Comparison of ENCODE assay signal across 17 cellular contexts in genomic region chr2:207224814-207225482, GRCh38. TPM values are rescaled to one million over a fixed set of nuclear protein-coding genes. Genes with fewer than 3 reads are reported as not detected.
DNase-seq lines count a peak whose midpoint lies in the region; TF ChIP-seq lines count a peak whose summit lies in the region.
"Had no signal": no experiment of that assay in that cellular context is flagged by ENCODE, and none has a peak within 500 bp of the region (broad histone marks: within the 10 kb centered on the region; RNA-seq: fewer than 3 reads in every experiment).

No MANE protein-coding gene starts in this region.

- intact Hi-C loops in esophagus squamous epithelium (cut with DNase I), result no loop called here

- H3K27ac Mint-ChIP-seq in T-helper 1 cell treated with Interleukin-12 subunit alpha and Interleukin-12 subunit beta and Interleukin-4 antibody, amounts not matched to agents 30 μg/mL and 1 μg/mL, for 36 hours, result peak overlapping the region; percentile 64
- peak overlapping the region; percentile 96 for H3K27ac Mint-ChIP-seq in activated T-cell treated with anti-CD3 and anti-CD28 coated beads, Interleukin-2, amount 50 U/mL, for 24 hours

- peaks cover 41% of the 10 kb centered on the region for H3K4me1 Mint-ChIP-seq in T-helper 1 cell treated with Interleukin-12 subunit alpha and Interleukin-12 subunit beta and Interleukin-4 antibody, amounts not matched to agents 30 μg/mL and 1 μg/mL, for 36 hours (ENCODE audit: low read depth)
- peaks cover 52% of the 10 kb centered on the region for H3K4me1 Mint-ChIP-seq in activated T-cell treated with anti-CD3 and anti-CD28 coated beads, Interleukin-2, amount 50 U/mL, for 24 hours (ENCODE audit: low read depth)

- H3K4me3 Mint-ChIP-seq in T-helper 1 cell treated with Interleukin-12 subunit alpha and Interleukin-12 subunit beta and Interleukin-4 antibody, amounts not matched to agents 30 μg/mL and 1 μg/mL, for 36 hours, result no peak overlapping the region
- peak overlapping the region; percentile 49 for H3K4me3 Mint-ChIP-seq in activated T-cell treated with anti-CD3 and anti-CD28 coated beads, Interleukin-2, amount 50 U/mL, for 24 hours
- H3K4me3 Mint-ChIP-seq: central memory CD8-positive, alpha-beta T cell had no signal

- H3K27ac ChIP-seq in esophagus squamous epithelium, result no peak overlapping the region
- H3K27ac ChIP-seq: 22Rv1, C4-2B, ovary had no signal

- DNase-seq in T-helper 1 cell (no peak), left kidney (ENCODE audit: low read depth, low spot score) (peak; percentile 55), esophagus squamous epithelium (lab: John Stamatoyannopoulos, UW) (no peak), SIG-M5 treated with dmso at 0.1 percent for 504 hours (lab: John Stamatoyannopoulos, UW; ENCODE audit: unreplicated experiment) (no peak), HAP-1 (ENCODE audit: low spot score in 2 of 2) (no peak)
- DNase-seq in activated T-cell treated with anti-CD3 and anti-CD28 coated beads, Interleukin-2, amount 50 U/mL, for 24 hours, result peak; percentile 62
- peak; percentile 67 for DNase-seq in stimulated activated CD4-positive, alpha-beta T cell treated with anti-CD3 and anti-CD28 coated beads, Interleukin-4, amount 100 ng/mL, for 24 hours
- DNase-seq: NCI-H2029, NCI-H69, ovary, small intestine, T-cell had no signal

- H3K36me3 ChIP-seq in esophagus squamous epithelium (no peaks in the 10 kb centered on the region), HAP-1 (replicated peaks) (no peaks in the 10 kb centered on the region)
- H3K36me3 ChIP-seq: ovary had no signal

- no peak overlapping the region for H3K4me3 ChIP-seq in esophagus squamous epithelium
- no peak overlapping the region for H3K4me3 ChIP-seq in HAP-1
- H3K4me3 ChIP-seq: ovary had no signal

- no peak for TF ChIP-seq POLR2A in esophagus squamous epithelium (IDR thresholded peaks at IDR 0.05)

- no peaks in the 10 kb centered on the region for H3K27me3 ChIP-seq in esophagus squamous epithelium
- H3K27me3 ChIP-seq in HAP-1 (ENCODE audit: low read depth), result peaks cover 3% of the 10 kb centered on the region; the same call in 1 of the 2 replicates
- H3K27me3 ChIP-seq: ovary had no signal

- H3K9me3 ChIP-seq in esophagus squamous epithelium (no peaks in the 10 kb centered on the region), HAP-1 (no peaks in the 10 kb centered on the region)
- H3K9me3 ChIP-seq: ovary had no signal

- 68 to 73% methylated on average over 8 of the region's 8 CpGs for WGBS in esophagus squamous epithelium, 2 donors

- in situ Hi-C loops in HAP-1 (cut with MboI; ENCODE audit: low sequenced_read_pairs), result no loop called here

- peaks cover 2% of the 10 kb centered on the region for H3K36me3 Mint-ChIP-seq in T-helper 1 cell treated with Interleukin-12 subunit alpha and Interleukin-12 subunit beta and Interleukin-4 antibody, amounts not matched to agents 30 μg/mL and 1 μg/mL, for 36 hours (ENCODE audit: low read depth)
- H3K36me3 Mint-ChIP-seq in activated T-cell treated with anti-CD3 and anti-CD28 coated beads, Interleukin-2, amount 50 U/mL, for 24 hours (ENCODE audit: low read depth), result no peaks in the 10 kb centered on the region
- H3K36me3 Mint-ChIP-seq: T-cell had no signal

- peaks cover 5% of the 10 kb centered on the region for H3K27me3 Mint-ChIP-seq in T-helper 1 cell treated with Interleukin-12 subunit alpha and Interleukin-12 subunit beta and Interleukin-4 antibody, amounts not matched to agents 30 μg/mL and 1 μg/mL, for 36 hours (ENCODE audit: low read depth)
- peaks cover 4% of the 10 kb centered on the region for H3K27me3 Mint-ChIP-seq in activated T-cell treated with anti-CD3 and anti-CD28 coated beads, Interleukin-2, amount 50 U/mL, for 24 hours

- H3K9me3 Mint-ChIP-seq in T-helper 1 cell treated with Interleukin-12 subunit alpha and Interleukin-12 subunit beta and Interleukin-4 antibody, amounts not matched to agents 30 μg/mL and 1 μg/mL, for 36 hours, result no peaks in the 10 kb centered on the region
- H3K9me3 Mint-ChIP-seq in activated T-cell treated with anti-CD3 and anti-CD28 coated beads, Interleukin-2, amount 50 U/mL, for 24 hours, result no peaks in the 10 kb centered on the region
- H3K9me3 Mint-ChIP-seq: central memory CD8-positive, alpha-beta T cell; T-cell had no signal

- TF ChIP-seq CTCF in esophagus squamous epithelium (IDR thresholded peaks at IDR 0.05), result no peak

- peaks cover 0 to 26% (median 0%) of the 10 kb centered on the region in 3 donors for H3K4me1 ChIP-seq in esophagus squamous epithelium
- no peaks in the 10 kb centered on the region for H3K4me1 ChIP-seq in HAP-1

RNA-seq across cellular contexts. Expression of gene KLF7, which starts 59.2 kb away (rescaled TPM):
- total RNA-seq in esophagus squamous epithelium, result 10 to 100 TPM in 3 of 4 donors, 1 to 10 TPM in 1; 6.5 to 24.8 (median 15.2) TPM
- total RNA-seq: HT-29 had no signal

Comparison
In these comparisons a context has a peak if more than half of its experiments do, and no peak if none do; other contexts are left out.
1. DNase-seq: peak in activated T-cell treated with anti-CD3 and anti-CD28 coated beads, Interleukin-2, amount 50 U/mL, for 24 hours (single experiment), left kidney (single experiment) and stimulated activated CD4-positive, alpha-beta T cell treated with anti-CD3 and anti-CD28 coated beads, Interleukin-4, amount 100 ng/mL, for 24 hours (single experiment); none in T-helper 1 cell (0 of 5), esophagus squamous epithelium (single experiment), SIG-M5 treated with dmso at 0.1 percent for 504 hours (single experiment) and HAP-1 (0 of 2).